Comparison of ENCODE assay signal across 8 cellular contexts in the genomic region with DNA sequence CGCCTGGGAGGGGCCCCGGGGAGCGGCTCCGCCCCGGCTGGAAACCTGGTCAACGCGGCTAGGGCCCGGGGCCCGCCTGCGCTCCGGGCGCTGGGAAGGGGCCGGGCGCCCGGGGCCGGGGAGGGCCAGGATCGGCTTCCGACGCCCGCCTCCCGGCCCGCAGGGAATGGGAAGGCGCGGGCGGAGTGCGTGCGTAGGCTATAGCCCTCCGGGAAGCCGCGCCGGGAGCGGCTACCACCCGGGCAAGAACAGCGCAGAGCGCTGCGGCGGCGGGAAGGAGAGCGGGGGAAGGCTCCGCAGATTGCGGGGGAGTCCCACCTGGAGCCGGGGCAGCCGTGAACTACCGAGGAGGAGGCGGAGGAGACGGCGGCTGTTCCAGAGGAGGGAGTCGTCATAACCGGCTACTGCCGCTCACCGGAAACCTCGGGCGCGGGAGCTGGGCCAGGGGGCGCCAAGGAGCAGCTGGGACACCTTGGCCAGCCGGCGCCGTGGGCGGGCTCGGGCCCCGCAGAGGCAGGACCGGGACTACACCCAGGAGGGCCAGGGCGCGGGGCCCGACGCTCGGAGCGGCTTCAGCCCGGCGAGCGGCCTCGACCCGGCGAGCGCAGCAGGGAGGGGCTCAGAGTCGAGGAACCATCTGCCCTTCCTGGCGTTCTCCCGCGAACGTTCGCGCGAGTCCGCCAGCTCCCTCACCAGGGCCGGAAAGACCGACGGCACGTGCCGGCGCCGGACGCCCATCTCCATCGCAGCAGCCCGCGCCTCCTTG. TPM values are rescaled to one million over a fixed set of nuclear protein-coding genes. Genes with fewer than 3 reads are reported as not detected.
DNase-seq lines count a peak whose midpoint lies in the region; ATAC-seq and TF ChIP-seq lines count a peak whose summit lies in the region.

Gene EOGT (minus strand): TSS at position 429 of the 766 bp plus-strand sequence. CDS start 3,838 bp downstream, outside the sequence.

- DNase-seq in Ammon's horn (ENCODE audit: low spot score) (peak; percentile 80), NCI-H526 treated with DMSO at 0.1 percent for 48 hours (lab: John Stamatoyannopoulos, UW) (peak; percentile 33), dermis microvascular lymphatic vessel endothelial cell (ENCODE audit: low read depth in 2 of 2) (peak; percentile 38 to 90), lower leg skin (ENCODE audit: low spot score in 2 of 2) (peak; percentile 70 to 96)
- DNase-seq in activated CD4-positive, alpha-beta T cell treated with anti-CD3 and anti-CD28 coated beads, Interleukin-2, amount 50 U/mL, for 48 hours = peak; percentile 88 to 91
- peak; percentile 53 to 83 (median 65) for DNase-seq in stimulated activated CD4-positive, alpha-beta T cell treated with anti-CD3 and anti-CD28 coated beads, TNF-alpha, amount 100 ng/mL, for 24 hours (ENCODE audit: low read depth in 3 of 3)

- H3K4me3 ChIP-seq in lower leg skin (ENCODE audit: low read depth, poor library complexity, severe bottlenecking) = peak within 1 kb of the TSS; percentile 97

- ATAC-seq in GM18907 (IDR thresholded peaks at IDR 0.05; ENCODE audit: unreplicated experiment) (peak; percentile 88), HG03139 (IDR thresholded peaks at IDR 0.05; ENCODE audit: unreplicated experiment) (peak; percentile 79)

- 0 to 1% methylated on average over 28 to 38 of the region's 95 CpGs for WGBS in lower leg skin, 2 donors

- TF ChIP-seq CTCF in lower leg skin (IDR thresholded peaks at IDR 0.05) = peak in 1 of 3 donors; percentile 42

- intact Hi-C loops in lower leg skin (cut with DNase I; ENCODE audit: low total_unique reads) = no loop called here

- TF ChIP-seq POLR2A in lower leg skin (IDR thresholded peaks at IDR 0.05) = no peak

RNA-seq across cellular contexts. Expression of gene EOGT, which starts in this region (rescaled TPM):
- total RNA-seq in dermis microvascular lymphatic vessel endothelial cell (38.6 and 41.3 TPM in 2 replicates), lower leg skin (10 to 100 TPM; 11.3 to 22.8 (median 16.0) TPM)

Comparison
In these comparisons a context has a peak if more than half of its experiments do, and no peak if none do; other contexts are left out.
1. Peak in every context shown above with its lines: DNase-seq, ATAC-seq and H3K4me3 ChIP-seq.
2. DNase-seq: peak in every context shown above with its lines; median percentile 90 in activated CD4-positive, alpha-beta T cell treated with anti-CD3 and anti-CD28 coated beads, Interleukin-2, amount 50 U/mL, for 48 hours; 83 in lower leg skin; 80 in Ammon's horn; 65 in stimulated activated CD4-positive, alpha-beta T cell treated with anti-CD3 and anti-CD28 coated beads, TNF-alpha, amount 100 ng/mL, for 24 hours; 64 in dermis microvascular lymphatic vessel endothelial cell; 33 in NCI-H526 treated with DMSO at 0.1 percent for 48 hours.